Comparison of ENCODE assay signal across 8 cellular contexts in the genomic region with DNA sequence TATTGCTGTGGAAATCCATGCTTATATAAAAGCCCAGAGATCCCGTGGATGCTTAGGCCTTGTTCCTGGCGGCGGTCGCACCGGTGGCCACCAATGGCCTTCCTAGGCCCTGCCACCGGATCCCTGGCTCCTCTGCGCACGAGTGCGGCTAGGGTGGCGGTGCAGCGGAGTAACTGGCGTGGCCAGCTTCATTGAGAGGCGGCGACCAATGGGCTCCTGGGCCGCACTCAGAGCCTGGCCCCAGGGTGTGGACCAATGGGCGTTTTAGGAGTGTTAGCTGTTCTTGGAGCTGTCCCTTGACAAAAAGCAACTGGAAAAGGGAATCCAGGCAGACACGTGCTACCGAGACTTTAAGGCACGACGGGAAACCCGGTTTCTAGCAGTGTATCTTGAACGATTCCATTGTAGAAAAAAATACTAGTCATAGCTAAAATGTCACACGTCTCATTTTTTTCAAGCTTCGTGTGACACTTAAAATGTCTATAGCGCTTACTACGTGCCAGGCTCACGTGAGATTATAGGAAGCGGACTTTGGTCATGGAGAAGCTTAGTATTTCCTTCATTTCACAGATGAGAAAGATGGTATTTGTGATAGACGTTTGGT. TPM values are rescaled to one million over a fixed set of nuclear protein-coding genes. Genes with fewer than 3 reads are reported as not detected.
A peak's percentile ranks its signal among the peaks of the same experiment; 100 is the strongest.
DNase-seq lines count a peak whose midpoint lies in the region; ATAC-seq and TF ChIP-seq lines count a peak whose summit lies in the region.

No MANE protein-coding gene starts in this region.

- no peaks in the 10 kb centered on the region for H3K79me1 ChIP-seq in mesendoderm (ENCODE audit: low read length)

- H2BK120ac ChIP-seq in mesendoderm (ENCODE audit: low read depth, low read length), result no peak overlapping the region

- no peak overlapping the region for H3K4ac ChIP-seq in mesendoderm (ENCODE audit: low read depth, low read length)

- H3K4me1 Mint-ChIP-seq in endodermal cell, result peaks cover 33% of the 10 kb centered on the region

- ATAC-seq in GM19324 (IDR thresholded peaks at IDR 0.05; ENCODE audit: low FRiP score, unreplicated experiment), result peak; percentile 38

- peaks cover 2% of the 10 kb centered on the region for H3K36me3 Mint-ChIP-seq in endodermal cell (ENCODE audit: low read depth)

- H3K18ac ChIP-seq in mesendoderm (ENCODE audit: low read length), result peak overlapping the region; percentile 57

- peaks cover 69% of the 10 kb centered on the region for H3K79me2 ChIP-seq in mesendoderm (ENCODE audit: control insufficient read depth, insufficient read depth, low read length)

- 1% methylated on average over 18 to 29 of the region's 29 CpGs for WGBS in endodermal cell (ENCODE audit: insufficient coverage in 1 of 2, insufficient read length in 1 of 2), 2 experiments
- no CpG with 5 or more reads among the region's 29 CpGs for WGBS in mesendoderm (ENCODE audit: extremely low coverage, insufficient coverage, low lambda C conversion rate)

- no peaks in the 10 kb centered on the region for H3K27me3 Mint-ChIP-seq in endodermal cell (ENCODE audit: insufficient read depth)

- H3K27ac ChIP-seq in BLaER1, result peak overlapping the region; percentile 97
- H3K27ac ChIP-seq in endodermal cell (ENCODE audit: low read depth, low read length), result peak overlapping the region; percentile 61
- H3K27ac ChIP-seq in mesendoderm (ENCODE audit: low read depth, low read length), result peak overlapping the region; percentile 13

- peak overlapping the region; percentile 88 for H3K27ac Mint-ChIP-seq in endodermal cell

- H3K36me3 ChIP-seq in BLaER1, result 0 out of 2 replicates have a peak, but pooled peaks cover 5% of the 10 kb centered on the region
- H3K36me3 ChIP-seq in endodermal cell (ENCODE audit: control insufficient read depth, insufficient read depth, low read length), result peaks cover 4% of the 10 kb centered on the region
- no peaks in the 10 kb centered on the region for H3K36me3 ChIP-seq in mesendoderm (ENCODE audit: control insufficient read depth, insufficient read depth, low read length)

- peak overlapping the region; percentile 97 for H3K4me2 ChIP-seq in BLaER1
- H3K4me2 ChIP-seq in mesendoderm (ENCODE audit: low read length), result peak overlapping the region; percentile 82

- H3K9me3 ChIP-seq in BLaER1 (no peaks in the 10 kb centered on the region), endodermal cell (ENCODE audit: control insufficient read depth, low read length) (no peaks in the 10 kb centered on the region)

- peaks cover 65% of the 10 kb centered on the region for H4K20me1 ChIP-seq in BLaER1

- DNase-seq in HK-2 (ENCODE audit: unreplicated experiment), result peak; percentile 85
- peak; percentile 50 to 78 for DNase-seq in NOMO-1 (lab: John Stamatoyannopoulos, UW; ENCODE audit: unreplicated experiment in 2 of 2)
- DNase-seq in activated CD8-positive, alpha-beta memory T cell treated with anti-CD3 and anti-CD28 coated beads, Interleukin-2, amount 50 U/mL, for 24 hours (ENCODE audit: extremely low read depth), result peak; percentile 19
- peak; percentile 95 for DNase-seq in endodermal cell
- peak; percentile 96 for DNase-seq in mesendoderm
- DNase-seq in stimulated activated CD8-positive, alpha-beta memory T cell treated with anti-CD3 and anti-CD28 coated beads, Interleukin-15, amount 100 ng/mL, for 1 hour (ENCODE audit: low read depth), result peak; percentile 8

- H3K4me1 ChIP-seq in BLaER1, result peaks cover 53% of the 10 kb centered on the region
- no peaks in the 10 kb centered on the region for H3K4me1 ChIP-seq in endodermal cell (ENCODE audit: control insufficient read depth, insufficient read depth, low read length)
- H3K4me1 ChIP-seq in mesendoderm (ENCODE audit: control insufficient read depth, low read depth, low read length), result peaks cover 2% of the 10 kb centered on the region

- no peaks in the 10 kb centered on the region for H3K9me3 Mint-ChIP-seq in endodermal cell

- H3K27me3 ChIP-seq in BLaER1 (no peaks in the 10 kb centered on the region), endodermal cell (ENCODE audit: control insufficient read depth, insufficient read depth, low read length, poor library complexity, severe bottlenecking) (no peaks in the 10 kb centered on the region), mesendoderm (ENCODE audit: insufficient read depth, low read length, poor library complexity) (no peaks in the 10 kb centered on the region)

- H2AK5ac ChIP-seq in mesendoderm (ENCODE audit: low read length), result no peak overlapping the region

- H3K23ac ChIP-seq in mesendoderm (ENCODE audit: low read length), result no peak overlapping the region

- peak overlapping the region; percentile 94 for H3K56ac ChIP-seq in mesendoderm (ENCODE audit: low read length)

- H3K4me3 ChIP-seq in BLaER1 (peak overlapping the region; percentile 97), endodermal cell (ENCODE audit: low read length) (peak overlapping the region; percentile 94), mesendoderm (ENCODE audit: low read length) (peak overlapping the region; percentile 56)

- no peak for TF ChIP-seq CTCF in endodermal cell (conservative IDR thresholded peaks at IDR 0.05)

- H4K5ac ChIP-seq in mesendoderm (ENCODE audit: low read length), result no peak overlapping the region

- H4K8ac ChIP-seq in mesendoderm (ENCODE audit: low read depth, low read length), result no peak overlapping the region

- H2BK5ac ChIP-seq in mesendoderm (ENCODE audit: low read length), result no peak overlapping the region

- no peak overlapping the region for H2BK15ac ChIP-seq in mesendoderm (replicated peaks; ENCODE audit: low read depth)

- H3K9ac ChIP-seq in BLaER1 (peak overlapping the region; percentile 99), endodermal cell (ENCODE audit: extremely low read depth, low read length, poor library complexity, severe bottlenecking) (peak overlapping the region; percentile 85), mesendoderm (ENCODE audit: low read length) (peak overlapping the region; percentile 95)

- H3K4me3 Mint-ChIP-seq in endodermal cell, result peak overlapping the region; percentile 90

RNA-seq across cellular contexts. Expression of gene AMD1, which starts 1.7 kb away (rescaled TPM):
- total RNA-seq in endodermal cell, result 10 to 100 TPM; 71.8 to 87.0 TPM
- polyA plus RNA-seq in endodermal cell (2013, experiment 1 of 2), result 63.2 TPM
- polyA plus RNA-seq in endodermal cell (2013, experiment 2 of 2), result 58.0 TPM
- polyA plus RNA-seq in mesendoderm (2013, experiment 1 of 2), result 228 TPM
- polyA plus RNA-seq in mesendoderm (2013, experiment 2 of 2), result 227 TPM

Comparison
In these comparisons a context has a peak if more than half of its experiments do, and no peak if none do; other contexts are left out.
1. Peak in every context shown above with its lines: DNase-seq, ATAC-seq, H3K4me3 ChIP-seq and H3K27ac ChIP-seq.
2. H3K27ac ChIP-seq: peak in every context shown above with its lines; median percentile 97 in BLaER1; 61 in endodermal cell; 13 in mesendoderm.
3. DNase-seq: peak in every context shown above with its lines; median percentile 96 in mesendoderm; 95 in endodermal cell; 85 in HK-2; 64 in NOMO-1; 19 in activated CD8-positive, alpha-beta memory T cell treated with anti-CD3 and anti-CD28 coated beads, Interleukin-2, amount 50 U/mL, for 24 hours; 8 in stimulated activated CD8-positive, alpha-beta memory T cell treated with anti-CD3 and anti-CD28 coated beads, Interleukin-15, amount 100 ng/mL, for 1 hour.